Comparison of ENCODE assay signal across 20 cellular contexts in the genomic region with DNA sequence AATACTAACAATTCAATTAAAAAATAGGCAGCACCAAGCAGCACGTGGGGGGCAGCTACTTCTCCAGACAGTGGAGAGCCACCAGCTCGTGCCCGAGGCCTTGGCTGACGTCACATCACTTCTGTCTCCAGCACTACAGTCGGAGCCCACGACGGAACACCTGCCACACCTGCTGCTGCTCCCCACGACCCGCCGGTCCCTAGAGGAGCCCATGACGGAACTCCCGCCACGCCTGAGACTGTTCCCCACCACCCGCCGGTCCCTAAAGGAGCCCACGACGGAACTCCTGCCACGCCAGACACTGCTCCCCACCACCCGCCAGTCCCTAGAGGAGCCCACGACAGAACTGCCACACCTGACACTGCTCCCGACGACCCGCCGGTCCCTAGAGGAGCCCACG.
DNase-seq lines count a peak whose midpoint lies in the region; ATAC-seq and TF ChIP-seq lines count a peak whose summit lies in the region.
"Had no signal": no experiment of that assay in that cellular context is flagged by ENCODE, and none has a peak within 500 bp of the region (broad histone marks: within the 10 kb centered on the region; RNA-seq: fewer than 3 reads in every experiment).

No MANE protein-coding gene starts in this region.

- H4K20me1 ChIP-seq in Loucy (ENCODE audit: insufficient read depth, low read length, poor library complexity, severe bottlenecking) = peaks cover 60% of the 10 kb centered on the region

- TF ChIP-seq CTCF in Loucy (conservative IDR thresholded peaks at IDR 0.05; ENCODE audit: low read length) (no peak), endodermal cell (conservative IDR thresholded peaks at IDR 0.05) (no peak)

- H3K27me3 ChIP-seq in Loucy (ENCODE audit: insufficient read depth, low read length, poor library complexity, severe bottlenecking) (no peaks in the 10 kb centered on the region), endodermal cell (ENCODE audit: control insufficient read depth, insufficient read depth, low read length, poor library complexity, severe bottlenecking) (no peaks in the 10 kb centered on the region)
- H3K27me3 ChIP-seq: body of pancreas, upper lobe of left lung had no signal

- DNase-seq in NCI-H748 (lab: John Stamatoyannopoulos, UW; ENCODE audit: unreplicated experiment) (peak; percentile 16), NCI-H748 treated with DMSO at 0.1 percent for 48 hours (lab: John Stamatoyannopoulos, UW) (no peak), endodermal cell (no peak), SIG-M5 (lab: John Stamatoyannopoulos, UW) (no peak), NCI-H524 treated with DMSO at 0.1 percent for 48 hours (lab: John Stamatoyannopoulos, UW) (no peak)
- DNase-seq in stimulated activated naive B cell treated with anti-CD40 and anti-IgM and Interleukin-4, amounts not matched to agents 10 μg/mL and 1 μg/mL and 100 μg/mL, for 72 hours = no peak
- DNase-seq: activated CD4-positive, alpha-beta T cell treated with anti-CD3 and anti-CD28 coated beads for 36 hours; DMS79 treated with DMSO at 0.1 percent for 48 hours; glutamatergic neuron; GOT3; midbrain; NCI-H1694; NCI-H226; stimulated activated CD4-positive, alpha-beta T cell treated with anti-CD3 and anti-CD28 coated beads, Interleukin-4, amount 100 ng/mL, for 1 hour had no signal

- no peak overlapping the region for H3K27ac ChIP-seq in endodermal cell (ENCODE audit: low read depth, low read length)
- H3K27ac ChIP-seq: coronary artery, psoas muscle, upper lobe of left lung had no signal

- no peak for ATAC-seq in stimulated activated naive B cell treated with anti-CD40 and anti-IgM and Interleukin-4, amounts not matched to agents 10 μg/mL and 1 μg/mL and 100 μg/mL, for 72 hours (replicated peaks)
- no peak for ATAC-seq in HG03378 (IDR thresholded peaks at IDR 0.05; ENCODE audit: unreplicated experiment)
- ATAC-seq: activated CD4-positive, alpha-beta T cell treated with anti-CD3 and anti-CD28 coated beads for 36 hours had no signal

- H3K9me3 Mint-ChIP-seq in endodermal cell = peaks cover 9% of the 10 kb centered on the region
- no peaks in the 10 kb centered on the region for H3K9me3 Mint-ChIP-seq in stimulated activated naive B cell treated with anti-CD40 and anti-IgM and Interleukin-4, amounts not matched to agents 10 μg/mL and 1 μg/mL and 100 μg/mL, for 72 hours

- H3K9me3 ChIP-seq in Loucy (ENCODE audit: insufficient read depth, low read depth, low read length) (no peaks in the 10 kb centered on the region), endodermal cell (ENCODE audit: control insufficient read depth, low read length) (no peaks in the 10 kb centered on the region)
- H3K9me3 ChIP-seq: body of pancreas, psoas muscle, upper lobe of left lung had no signal

- H3K4me3 ChIP-seq in Loucy (ENCODE audit: low read length, poor library complexity, severe bottlenecking) = no peak overlapping the region
- H3K4me3 ChIP-seq in endodermal cell (ENCODE audit: low read length) = no peak overlapping the region
- H3K4me3 ChIP-seq: body of pancreas, coronary artery, psoas muscle, upper lobe of left lung had no signal

- peaks cover 28% of the 10 kb centered on the region for H3F3A ChIP-seq in Loucy (ENCODE audit: low read depth)

- H3K4me3 Mint-ChIP-seq in endodermal cell = no peak overlapping the region
- H3K4me3 Mint-ChIP-seq in stimulated activated naive B cell treated with anti-CD40 and anti-IgM and Interleukin-4, amounts not matched to agents 10 μg/mL and 1 μg/mL and 100 μg/mL, for 72 hours = peak overlapping the region in 1 of 2 donors; percentile 56
- H3K4me3 Mint-ChIP-seq: activated CD4-positive, alpha-beta T cell treated with anti-CD3 and anti-CD28 coated beads for 36 hours had no signal

- no peaks in the 10 kb centered on the region for H3K4me1 Mint-ChIP-seq in endodermal cell
- H3K4me1 Mint-ChIP-seq in stimulated activated naive B cell treated with anti-CD40 and anti-IgM and Interleukin-4, amounts not matched to agents 10 μg/mL and 1 μg/mL and 100 μg/mL, for 72 hours = peaks cover 55 to 64% of the 10 kb centered on the region in 2 donors

- peaks cover 56% of the 10 kb centered on the region for H3K79me2 ChIP-seq in Loucy (ENCODE audit: insufficient read depth, low read length)

- H3K9ac ChIP-seq in Loucy (ENCODE audit: low read depth, low read length, poor library complexity, severe bottlenecking) (no peak overlapping the region), endodermal cell (ENCODE audit: extremely low read depth, low read length, poor library complexity, severe bottlenecking) (no peak overlapping the region)

- no peaks in the 10 kb centered on the region for H3K9me2 ChIP-seq in Loucy (replicated peaks; ENCODE audit: low read depth, low read length)

- peak overlapping the region; percentile 60 for H3K27ac Mint-ChIP-seq in endodermal cell
- H3K27ac Mint-ChIP-seq in stimulated activated naive B cell treated with anti-CD40 and anti-IgM and Interleukin-4, amounts not matched to agents 10 μg/mL and 1 μg/mL and 100 μg/mL, for 72 hours = peak overlapping the region; percentile 92

- H3K36me3 Mint-ChIP-seq in endodermal cell (ENCODE audit: low read depth) = peaks cover 24% of the 10 kb centered on the region
- peaks cover 35 to 80% of the 10 kb centered on the region in 2 donors for H3K36me3 Mint-ChIP-seq in stimulated activated naive B cell treated with anti-CD40 and anti-IgM and Interleukin-4, amounts not matched to agents 10 μg/mL and 1 μg/mL and 100 μg/mL, for 72 hours

- H3K27me3 Mint-ChIP-seq in endodermal cell (ENCODE audit: insufficient read depth) = no peaks in the 10 kb centered on the region
- no peaks in the 10 kb centered on the region for H3K27me3 Mint-ChIP-seq in stimulated activated naive B cell treated with anti-CD40 and anti-IgM and Interleukin-4, amounts not matched to agents 10 μg/mL and 1 μg/mL and 100 μg/mL, for 72 hours

- H3K36me3 ChIP-seq in Loucy (ENCODE audit: insufficient read depth, low read length) (peaks cover 27% of the 10 kb centered on the region; the same call in 1 of the 2 replicates), endodermal cell (ENCODE audit: control insufficient read depth, insufficient read depth, low read length) (no peaks in the 10 kb centered on the region)

- H3K4me1 ChIP-seq in Loucy (ENCODE audit: insufficient read depth, low read length, poor library complexity, severe bottlenecking) = peaks cover 51% of the 10 kb centered on the region
- no peaks in the 10 kb centered on the region for H3K4me1 ChIP-seq in endodermal cell (ENCODE audit: control insufficient read depth, insufficient read depth, low read length)
- H3K4me1 ChIP-seq: psoas muscle had no signal

- 93 to 96% methylated on average over 12 to 25 of the region's 25 CpGs for WGBS in endodermal cell (ENCODE audit: insufficient coverage in 1 of 2, insufficient read length in 1 of 2), 2 experiments

- H3K4me2 ChIP-seq in Loucy (ENCODE audit: low read depth, low read length, poor library complexity, severe bottlenecking) = peak overlapping the region; percentile 89

- H2AFZ ChIP-seq in Loucy (ENCODE audit: low read length) = no peak overlapping the region
